9 cellular contexts compared by ENCODE assay signal in genomic region chr2:237859082-237859433, GRCh38. TPM values are rescaled to one million over a fixed set of nuclear protein-coding genes. Genes with fewer than 3 reads are reported as not detected.
DNase-seq lines count a peak whose midpoint lies in the region; ATAC-seq and TF ChIP-seq lines count a peak whose summit lies in the region.
"Had no signal": no experiment of that assay in that cellular context is flagged by ENCODE, and none has a peak within 500 bp of the region (broad histone marks: within the 10 kb centered on the region; RNA-seq: fewer than 3 reads in every experiment).

No MANE protein-coding gene starts in this region.

- ATAC-seq in right lobe of liver, result no peak

- TF ChIP-seq POLR2A in right lobe of liver (IDR thresholded peaks at IDR 0.05) (no peak), suprapubic skin (IDR thresholded peaks at IDR 0.05) (no peak)

- H3K9me3 ChIP-seq in right lobe of liver (no peaks in the 10 kb centered on the region), suprapubic skin (no peaks in the 10 kb centered on the region)

- CTCF ChIA-PET in activated CD4-positive, alpha-beta T cell treated with anti-CD3 and anti-CD28 coated beads, Interleukin-2, amount 10 ng/mL, durations not matched to agents 7 days and 5 days (lab: Charles Lee), result interaction anchor here (0.7 to 1.6 kb wide), 7 partner anchors 32 to 407 kb away, joined by 3 to 4 read pairs (median 3); no protein-coding TSS in a partner anchor

- H3K36me3 Mint-ChIP-seq in activated CD4-positive, alpha-beta T cell treated with anti-CD3 and anti-CD28 coated beads, Interleukin-2, amount 10 ng/mL, durations not matched to agents 7 days and 5 days (ENCODE audit: low read depth), result peaks cover 3% of the 10 kb centered on the region

- TF ChIP-seq EP300 in suprapubic skin (IDR thresholded peaks at IDR 0.05), result no peak

- H3K4me1 ChIP-seq in right lobe of liver (peaks cover 0 to 45% (median 13%) of the 10 kb centered on the region in 4 donors), suprapubic skin (peaks cover 23% of the 10 kb centered on the region)

- DNase-seq in activated CD4-positive, alpha-beta T cell treated with anti-CD3 and anti-CD28 coated beads, Interleukin-2, amount 10 ng/mL, durations not matched to agents 7 days and 5 days, result no peak
- no peak for DNase-seq in activated CD4-positive, alpha-beta T cell treated with anti-CD3 and anti-CD28 coated beads for 48 hours
- DNase-seq in brain microvascular endothelial cell (no peak), right lobe of liver (no peak), suprapubic skin (ENCODE audit: low spot score in 2 of 2) (no peak), NOMO-1 treated with dmso at 0.1 percent for 144 hours (lab: John Stamatoyannopoulos, UW; ENCODE audit: unreplicated experiment) (no peak), DMS 273 (lab: John Stamatoyannopoulos, UW; ENCODE audit: unreplicated experiment) (no peak)
- DNase-seq in stimulated activated CD4-positive, alpha-beta T cell treated with anti-CD3 and anti-CD28 coated beads, Interleukin-2, amount 100 ng/mL, for 48 hours, result no peak

- no peaks in the 10 kb centered on the region for H3K9me3 Mint-ChIP-seq in activated CD4-positive, alpha-beta T cell treated with anti-CD3 and anti-CD28 coated beads, Interleukin-2, amount 10 ng/mL, durations not matched to agents 7 days and 5 days

- H3K27ac Mint-ChIP-seq in activated CD4-positive, alpha-beta T cell treated with anti-CD3 and anti-CD28 coated beads, Interleukin-2, amount 10 ng/mL, durations not matched to agents 7 days and 5 days, result no peak overlapping the region

- no peak overlapping the region for H3K27ac ChIP-seq in brain microvascular endothelial cell
- peak overlapping the region in 1 of 3 donors; percentile 88 for H3K27ac ChIP-seq in right lobe of liver
- no peak overlapping the region for H3K27ac ChIP-seq in suprapubic skin

- no peak for TF ChIP-seq CTCF in brain microvascular endothelial cell (IDR thresholded peaks at IDR 0.05; ENCODE audit: low read depth, low read length, missing control alignments)
- no peak for TF ChIP-seq CTCF in right lobe of liver (IDR thresholded peaks at IDR 0.05)
- TF ChIP-seq CTCF in suprapubic skin (IDR thresholded peaks at IDR 0.05), result no peak

- in situ Hi-C loops in brain microvascular endothelial cell (cut with HindIII; ENCODE audit: low pct_ligation_motif_present, low sequenced_read_pairs), result no loop called here

- H3K4me3 ChIP-seq in brain microvascular endothelial cell (ENCODE audit: low read depth, low read length) (peak overlapping the region; percentile 26), right lobe of liver (peak overlapping the region in 2 of 3 donors; percentile 58 to 63), suprapubic skin (peak overlapping the region; percentile 57)

- intact Hi-C loops in right lobe of liver (cut with DNase I), result no loop called here

- peak overlapping the region; percentile 66 for H3K4me3 Mint-ChIP-seq in activated CD4-positive, alpha-beta T cell treated with anti-CD3 and anti-CD28 coated beads, Interleukin-2, amount 10 ng/mL, durations not matched to agents 7 days and 5 days

- H3K27me3 Mint-ChIP-seq in activated CD4-positive, alpha-beta T cell treated with anti-CD3 and anti-CD28 coated beads, Interleukin-2, amount 10 ng/mL, durations not matched to agents 7 days and 5 days, result peaks cover 51% of the 10 kb centered on the region

- peaks cover 21% of the 10 kb centered on the region for H3K4me1 Mint-ChIP-seq in activated CD4-positive, alpha-beta T cell treated with anti-CD3 and anti-CD28 coated beads, Interleukin-2, amount 10 ng/mL, durations not matched to agents 7 days and 5 days

- POLR2A ChIA-PET in activated CD4-positive, alpha-beta T cell treated with anti-CD3 and anti-CD28 coated beads, Interleukin-2, amount 10 ng/mL, durations not matched to agents 7 days and 5 days (lab: Charles Lee), result no interaction called here

- WGBS in right lobe of liver (ENCODE audit: insufficient coverage, low coverage, low lambda C conversion rate, missing lambda C conversion rate), result no CpG with 5 or more reads among the region's 15 CpGs
- 0% methylated on average over 3 of the region's 15 CpGs for WGBS in suprapubic skin

- no peaks in the 10 kb centered on the region for H3K36me3 ChIP-seq in brain microvascular endothelial cell (replicated peaks)
- peaks cover 0 to 2% (median 0%) of the 10 kb centered on the region in 4 donors for H3K36me3 ChIP-seq in right lobe of liver
- H3K36me3 ChIP-seq in suprapubic skin, result no peaks in the 10 kb centered on the region

- H3K27me3 ChIP-seq in brain microvascular endothelial cell (replicated peaks), result peaks cover 15% of the 10 kb centered on the region
- H3K27me3 ChIP-seq in right lobe of liver, result no peaks in the 10 kb centered on the region
- peaks cover 12% of the 10 kb centered on the region for H3K27me3 ChIP-seq in suprapubic skin

RNA-seq across cellular contexts. Expression of gene RAMP1, which starts 0.4 kb away (rescaled TPM):
- 1 to 10 TPM; 4.9 TPM for total RNA-seq in activated CD4-positive, alpha-beta T cell treated with anti-CD3 and anti-CD28 coated beads, Interleukin-2, amount 10 ng/mL, durations not matched to agents 7 days and 5 days
- 10 to 100 TPM; 10.1 to 75.2 (median 37.5) TPM for total RNA-seq in right lobe of liver
- total RNA-seq in suprapubic skin, result 10 to 100 TPM in 3 of 4 donors, 1 to 10 TPM in 1; 10.0 to 16.1 (median 11.2) TPM
- total RNA-seq: OCI-LY7 had no signal
